1 cellular context compared by ENCODE assay signal in the genomic region with DNA sequence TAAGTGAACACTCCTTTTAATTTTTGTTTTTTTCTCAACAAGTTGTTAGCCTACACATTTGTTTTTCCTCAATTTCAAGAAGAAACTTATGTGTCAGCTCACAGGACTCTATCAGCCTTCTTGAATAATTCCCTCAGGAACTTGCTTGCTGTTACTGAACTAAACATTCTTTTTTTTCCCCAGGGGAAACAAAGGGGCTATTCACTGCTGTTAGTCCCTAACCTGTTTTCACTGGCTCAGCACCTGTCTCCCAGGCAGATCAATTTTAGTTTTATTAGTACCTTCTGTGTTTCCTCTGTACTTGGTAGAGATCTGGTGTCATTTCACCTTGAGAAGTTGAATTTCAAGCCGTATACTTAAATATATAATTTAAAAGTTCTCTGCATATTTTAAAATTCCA.
TF ChIP-seq lines count a peak whose summit lies in the region.

No MANE protein-coding gene starts in this region.

TF ChIP-seq in GM23338, 12 proteins besides CTCF, POLR2A, EP300 and RAD21 (continued from another document):
- no peak for TF ChIP-seq ZNF462 (CRISPR knock-in tag; IDR thresholded peaks at IDR 0.05)
